ENCODE assay signal across 10 cellular contexts in genomic region chr6:170347091-170347490, GRCh38. TPM values are rescaled to one million over a fixed set of nuclear protein-coding genes. Genes with fewer than 3 reads are reported as not detected.
DNase-seq lines count a peak whose midpoint lies in the region; ATAC-seq lines count a peak whose summit lies in the region.
"Had no signal": no experiment of that assay in that cellular context is flagged by ENCODE, and none has a peak within 500 bp of the region (broad histone marks: within the 10 kb centered on the region; RNA-seq: fewer than 3 reads in every experiment).

No MANE protein-coding gene starts in this region.

- peaks cover 84% of the 10 kb centered on the region for H3K36me3 Mint-ChIP-seq in T-cell

- H3K27me3 Mint-ChIP-seq in T-cell: no peaks in the 10 kb centered on the region

- CTCF ChIA-PET in T-cell (lab: Charles Lee): no interaction called here

- no peak for DNase-seq in activated CD4-positive, CD25-positive, alpha-beta regulatory T cell treated with anti-CD3 and anti-CD28 coated beads, Interleukin-2, amount 50 U/mL, for 72 hours
- DNase-seq in lung microvascular endothelial cell (ENCODE audit: low read depth in 2 of 2): peak; percentile 52 to 55
- no peak for DNase-seq in superior temporal gyrus (ENCODE audit: extremely low spot score)
- no peak for DNase-seq in T-cell
- DNase-seq in cerebellar nuclear complex (lab: John Stamatoyannopoulos, UW): no peak
- DNase-seq: amniotic stem cell, left ventricle myocardium superior had no signal

- no peak overlapping the region for H3K4me3 Mint-ChIP-seq in T-cell

- POLR2A ChIA-PET in T-cell (lab: Charles Lee): no interaction called here

- peak; percentile 81 to 90 for ATAC-seq in activated CD4-positive, CD25-positive, alpha-beta regulatory T cell treated with anti-CD3 and anti-CD28 coated beads, Interleukin-2, amount 50 U/mL, for 24 hours
- ATAC-seq in GM21717 (IDR thresholded peaks at IDR 0.05; ENCODE audit: unreplicated experiment): peak; percentile 50
- peak; percentile 66 for ATAC-seq in HG03457 (IDR thresholded peaks at IDR 0.05; ENCODE audit: unreplicated experiment)
- no peak for ATAC-seq in T-cell (replicated peaks in 1 of 4)
- ATAC-seq: left ventricle myocardium superior had no signal

- H3K9me3 Mint-ChIP-seq in T-cell: peaks cover 2 to 7% (median 5%) of the 10 kb centered on the region in 3 donors

- H3K27ac Mint-ChIP-seq in T-cell: no peak overlapping the region

- peaks cover 0 to 25% (median 20%) of the 10 kb centered on the region in 3 donors for H3K4me1 Mint-ChIP-seq in T-cell

RNA-seq across cellular contexts. Expression of gene FAM120B, which starts 40.5 kb away (rescaled TPM):
- 9.4 and 10.9 TPM in 2 replicates for total RNA-seq in lung microvascular endothelial cell
- total RNA-seq in T-cell: 10 to 100 TPM; 34.1 to 39.8 (median 38.0) TPM

RNA-seq across cellular contexts. Expression of gene DLL1, which starts 56.2 kb away (rescaled TPM):
- total RNA-seq in lung microvascular endothelial cell (3.0 and 3.9 TPM in 2 replicates), T-cell (1 to 10 TPM; 3.3 to 8.6 (median 4.7) TPM)

Comparison
In these comparisons a context has a peak if more than half of its experiments do, and no peak if none do; other contexts are left out.
1. ATAC-seq: peak in activated CD4-positive, CD25-positive, alpha-beta regulatory T cell treated with anti-CD3 and anti-CD28 coated beads, Interleukin-2, amount 50 U/mL, for 24 hours (2 of 2), GM21717 (single experiment) and HG03457 (single experiment); none in T-cell (0 of 4).
2. DNase-seq: peak in lung microvascular endothelial cell (2 of 2); none in activated CD4-positive, CD25-positive, alpha-beta regulatory T cell treated with anti-CD3 and anti-CD28 coated beads, Interleukin-2, amount 50 U/mL, for 72 hours (single experiment), superior temporal gyrus (single experiment), T-cell (0 of 34) and cerebellar nuclear complex (0 of 2).